ENCODE assay signal across 14 cellular contexts in the genomic region with DNA sequence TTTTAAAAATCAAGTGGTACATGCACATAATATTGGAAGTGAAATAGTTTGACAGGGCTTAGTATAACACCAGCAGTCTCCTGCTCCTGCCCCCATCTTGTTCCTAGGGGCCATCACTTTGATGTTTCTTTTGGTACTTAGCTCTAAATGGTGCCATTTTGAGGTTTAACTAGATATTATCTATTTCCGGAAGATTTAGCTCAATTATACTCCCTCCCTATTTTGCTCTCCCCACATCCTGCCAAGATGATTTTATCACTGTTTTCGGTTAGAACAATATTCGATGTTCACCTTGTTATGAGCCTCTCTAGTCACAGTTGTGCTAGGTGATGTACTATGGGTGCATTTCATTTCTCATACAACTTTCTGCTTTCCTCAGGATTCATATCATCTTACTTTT. TPM values are rescaled to one million over a fixed set of nuclear protein-coding genes. Genes with fewer than 3 reads are reported as not detected.
DNase-seq lines count a peak whose midpoint lies in the region; ATAC-seq and TF ChIP-seq lines count a peak whose summit lies in the region.
"Had no signal": no experiment of that assay in that cellular context is flagged by ENCODE, and none has a peak within 500 bp of the region (broad histone marks: within the 10 kb centered on the region; RNA-seq: fewer than 3 reads in every experiment).

No MANE protein-coding gene starts in this region.

- no peak overlapping the region for H2AFZ ChIP-seq in OCI-LY7 (ENCODE audit: low read length)

- H3K27ac ChIP-seq in A673 (ENCODE audit: low read depth, low read length, poor library complexity, severe bottlenecking) (no peak overlapping the region), OCI-LY7 (ENCODE audit: low read depth, low read length, poor library complexity, severe bottlenecking) (no peak overlapping the region), brain microvascular endothelial cell (no peak overlapping the region)
- H3K27ac ChIP-seq in CD8-positive, alpha-beta memory T cell (ENCODE audit: low read depth, low read length), result peak overlapping the region; percentile 40
- H3K27ac ChIP-seq: epithelial cell of prostate had no signal

- H3K4me2 ChIP-seq in OCI-LY7 (ENCODE audit: low read length), result no peak overlapping the region

- ATAC-seq in left colon, result peak; percentile 24
- ATAC-seq in GM21619 (IDR thresholded peaks at IDR 0.05; ENCODE audit: unreplicated experiment), result no peak
- ATAC-seq in HG03571 (IDR thresholded peaks at IDR 0.05; ENCODE audit: unreplicated experiment), result no peak
- ATAC-seq: WTC11 had no signal

- H3K27me3 ChIP-seq in A673 (replicated peaks; ENCODE audit: insufficient read depth, low read depth, low read length, poor library complexity), result no peaks in the 10 kb centered on the region
- no peaks in the 10 kb centered on the region for H3K27me3 ChIP-seq in CD8-positive, alpha-beta memory T cell (ENCODE audit: insufficient read depth, low read length, poor library complexity, severe bottlenecking)
- H3K27me3 ChIP-seq in brain microvascular endothelial cell (replicated peaks), result no peaks in the 10 kb centered on the region

- H3K4me1 Mint-ChIP-seq in CD8-positive, alpha-beta memory T cell, result peaks cover 77 to 95% (median 90%) of the 10 kb centered on the region in 3 donors
- H3K4me1 Mint-ChIP-seq in activated CD4-positive, alpha-beta memory T cell treated with anti-CD3 and anti-CD28 coated beads, Interleukin-2, amount 10 ng/mL, durations not matched to agents 7 days and 5 days, result peaks cover 74% of the 10 kb centered on the region
- H3K4me1 Mint-ChIP-seq: mesothelial cell of epicardium had no signal

- H3K79me2 ChIP-seq in OCI-LY7 (ENCODE audit: insufficient read depth, low read depth, low read length), result no peaks in the 10 kb centered on the region

- peak overlapping the region; percentile 15 to 87 (median 81) for H3K4me3 Mint-ChIP-seq in CD8-positive, alpha-beta memory T cell
- peak overlapping the region; percentile 64 for H3K4me3 Mint-ChIP-seq in activated CD4-positive, alpha-beta memory T cell treated with anti-CD3 and anti-CD28 coated beads, Interleukin-2, amount 10 ng/mL, durations not matched to agents 7 days and 5 days
- H3K4me3 Mint-ChIP-seq: H9, mesothelial cell of epicardium, WTC11 had no signal

- H3K36me3 ChIP-seq in A673 (ENCODE audit: insufficient read depth, low read length, poor library complexity, severe bottlenecking) (no peaks in the 10 kb centered on the region), OCI-LY7 (ENCODE audit: insufficient read depth, low read length) (no peaks in the 10 kb centered on the region), brain microvascular endothelial cell (replicated peaks) (no peaks in the 10 kb centered on the region)
- no peaks in the 10 kb centered on the region for H3K36me3 ChIP-seq in CD8-positive, alpha-beta memory T cell (ENCODE audit: insufficient read depth, low read length)

- no peaks in the 10 kb centered on the region for H3K27me3 Mint-ChIP-seq in CD8-positive, alpha-beta memory T cell
- no peaks in the 10 kb centered on the region for H3K27me3 Mint-ChIP-seq in activated CD4-positive, alpha-beta memory T cell treated with anti-CD3 and anti-CD28 coated beads, Interleukin-2, amount 10 ng/mL, durations not matched to agents 7 days and 5 days

- no peaks in the 10 kb centered on the region for H4K20me1 ChIP-seq in OCI-LY7 (ENCODE audit: insufficient read depth, low read length)

- POLR2A ChIA-PET in A673 (lab: Charles Lee; ENCODE audit: low non-redundant PET), result no interaction called here
- POLR2A ChIA-PET in CD8-positive, alpha-beta memory T cell (lab: Charles Lee), result interaction anchor here (0.6 to 3.1 kb wide), 18 partner anchors 17 to 595 kb away, joined by 3 to 68 read pairs (median 5); partner anchors contain the start of genes PEX12, SLFN12L, SLFN5 and TAF15
- POLR2A ChIA-PET in activated CD4-positive, alpha-beta memory T cell treated with anti-CD3 and anti-CD28 coated beads, Interleukin-2, amount 10 ng/mL, durations not matched to agents 7 days and 5 days (lab: Charles Lee), result interaction anchor here (0.7 to 6.4 kb wide), 48 partner anchors 8 to 595 kb away, joined by 3 to 498 read pairs (median 6); partner anchors contain the start of genes AP2B1, LIG3, NLE1 and PEX12
- POLR2A ChIA-PET in OCI-LY7 (lab: Charles Lee), result no interaction called here

- no peaks in the 10 kb centered on the region for H3K4me1 ChIP-seq in A673 (ENCODE audit: insufficient read depth, low read length, poor library complexity, severe bottlenecking)
- H3K4me1 ChIP-seq in CD8-positive, alpha-beta memory T cell (ENCODE audit: insufficient read depth, low read length), result peaks cover 92% of the 10 kb centered on the region
- no peaks in the 10 kb centered on the region for H3K4me1 ChIP-seq in OCI-LY7 (ENCODE audit: insufficient read depth, low read length, poor library complexity, severe bottlenecking)

- no peaks in the 10 kb centered on the region for H3K9me3 ChIP-seq in A673 (ENCODE audit: low read depth, low read length, poor library complexity, severe bottlenecking)
- no peaks in the 10 kb centered on the region for H3K9me3 ChIP-seq in CD8-positive, alpha-beta memory T cell (ENCODE audit: low read length)
- H3K9me3 ChIP-seq in OCI-LY7 (ENCODE audit: low read length), result no peaks in the 10 kb centered on the region

- peaks cover 0 to 8% (median 0%) of the 10 kb centered on the region in 3 donors for H3K36me3 Mint-ChIP-seq in CD8-positive, alpha-beta memory T cell
- H3K36me3 Mint-ChIP-seq in activated CD4-positive, alpha-beta memory T cell treated with anti-CD3 and anti-CD28 coated beads, Interleukin-2, amount 10 ng/mL, durations not matched to agents 7 days and 5 days (ENCODE audit: low read depth), result peaks cover 28% of the 10 kb centered on the region
- H3K36me3 Mint-ChIP-seq: mesothelial cell of epicardium, WTC11 had no signal

- intact Hi-C loops in A673 (cut with micrococcal nuclease; ENCODE audit: unreplicated experiment), result no loop called here
- intact Hi-C loops in left colon (cut with DNase I, micrococcal nuclease), result no loop called here
- intact Hi-C loops in OCI-LY7 (cut with micrococcal nuclease; ENCODE audit: unreplicated experiment), result no loop called here

- TF ChIP-seq CTCF in A673 (conservative IDR thresholded peaks at IDR 0.05; ENCODE audit: low read depth, low read length), result no peak
- TF ChIP-seq CTCF in OCI-LY7 (conservative IDR thresholded peaks at IDR 0.05; ENCODE audit: low read length), result no peak
- no peak for TF ChIP-seq CTCF in brain microvascular endothelial cell (IDR thresholded peaks at IDR 0.05; ENCODE audit: low read depth, low read length, missing control alignments)

- H3K27ac Mint-ChIP-seq in CD8-positive, alpha-beta memory T cell, result peak overlapping the region; percentile 41 to 99 (median 94)
- peak overlapping the region; percentile 98 for H3K27ac Mint-ChIP-seq in activated CD4-positive, alpha-beta memory T cell treated with anti-CD3 and anti-CD28 coated beads, Interleukin-2, amount 10 ng/mL, durations not matched to agents 7 days and 5 days
- H3K27ac Mint-ChIP-seq: H9, mesothelial cell of epicardium, WTC11 had no signal

- H3K4me3 ChIP-seq in A673 (ENCODE audit: low read depth, low read length, poor library complexity, severe bottlenecking), result no peak overlapping the region
- H3K4me3 ChIP-seq in CD8-positive, alpha-beta memory T cell (ENCODE audit: low read length), result peak overlapping the region; percentile 61
- H3K4me3 ChIP-seq in OCI-LY7 (ENCODE audit: low read depth, low read length, poor library complexity, severe bottlenecking), result no peak overlapping the region
- no peak overlapping the region for H3K4me3 ChIP-seq in brain microvascular endothelial cell (ENCODE audit: low read depth, low read length)

- H3K9me2 ChIP-seq in OCI-LY7 (ENCODE audit: insufficient read depth, low read length), result no peaks in the 10 kb centered on the region

- BruUV-seq in A673 (replicated peaks; lab: Mats Ljungman, UMichigan), result no TSS peak
- BruUV-seq in OCI-LY7 (replicated peaks; lab: Mats Ljungman, UMichigan), result no TSS peak

- CTCF ChIA-PET in A673 (lab: Charles Lee) (no interaction called here), OCI-LY7 (lab: Charles Lee; ENCODE audit: unreplicated experiment) (no interaction called here)
- CTCF ChIA-PET in CD8-positive, alpha-beta memory T cell (lab: Charles Lee), result interaction anchor here (0.7 to 3.8 kb wide), 12 partner anchors 10 to 325 kb away, joined by 3 to 27 read pairs (median 6); partner anchors contain the start of gene SLFN5
- CTCF ChIA-PET in activated CD4-positive, alpha-beta memory T cell treated with anti-CD3 and anti-CD28 coated beads, Interleukin-2, amount 10 ng/mL, durations not matched to agents 7 days and 5 days (lab: Charles Lee), result interaction anchor here (0.6 to 4.1 kb wide), 10 partner anchors 24 to 550 kb away, joined by 3 to 48 read pairs (median 5); partner anchors contain the start of genes SLFN12L and SLFN5

- H3K9me3 Mint-ChIP-seq in CD8-positive, alpha-beta memory T cell, result peaks cover 0 to 2% (median 0%) of the 10 kb centered on the region in 5 donors
- H3K9me3 Mint-ChIP-seq in activated CD4-positive, alpha-beta memory T cell treated with anti-CD3 and anti-CD28 coated beads, Interleukin-2, amount 10 ng/mL, durations not matched to agents 7 days and 5 days, result peaks cover 20% of the 10 kb centered on the region
- H3K9me3 Mint-ChIP-seq: H9, mesothelial cell of epicardium, WTC11 had no signal

- in situ Hi-C loops in brain microvascular endothelial cell (cut with HindIII; ENCODE audit: low pct_ligation_motif_present, low sequenced_read_pairs), result no loop called here

- DNase-seq in A673 (ENCODE audit: low spot score) (peak; percentile 22), left colon (no peak), OCI-LY7 (ENCODE audit: low spot score) (no peak), brain microvascular endothelial cell (no peak)
- peak; percentile 9 to 89 (median 67) for DNase-seq in CD8-positive, alpha-beta memory T cell
- peak; percentile 47 for DNase-seq in activated CD4-positive, alpha-beta memory T cell treated with anti-CD3 and anti-CD28 coated beads, Interleukin-2, amount 10 ng/mL, durations not matched to agents 7 days and 5 days
- DNase-seq: H9, NCI-H2081 treated with DMSO at 0.1 percent for 48 hours had no signal

RNA-seq across cellular contexts. Expression of gene SLC35G3, which starts 20.0 kb away (rescaled TPM):
- total RNA-seq in A673 (2021) (not detected in 2 replicates), left colon (not detected), OCI-LY7 (2022) (not detected in 2 replicates)
- not detected for total RNA-seq in CD8-positive, alpha-beta memory T cell
- polyA plus RNA-seq in CD8-positive, alpha-beta memory T cell, result not detected
- not detected for total RNA-seq in activated CD4-positive, alpha-beta memory T cell treated with anti-CD3 and anti-CD28 coated beads, Interleukin-2, amount 10 ng/mL, durations not matched to agents 7 days and 5 days
- not detected in 2 replicates for total RNA-seq in OCI-LY7 (2014; rRNA removed; shearing (Covaris generic))
- total RNA-seq: H9, mesothelial cell of epicardium, renal cortical epithelial cell, WTC11 had no signal

RNA-seq across cellular contexts. Expression of gene SLFN5, which starts 28.7 kb away (rescaled TPM):
- total RNA-seq in A673 (2021) (5.2 and 5.3 TPM in 2 replicates), left colon (10 to 100 TPM in 1 of 2 donors, 1 to 10 TPM in 1; 7.7 to 12.8 TPM), OCI-LY7 (2022) (1.1 and 1.3 TPM in 2 replicates)
- total RNA-seq in CD8-positive, alpha-beta memory T cell, result 10 to 100 TPM; 28.6 to 30.2 TPM
- 158 TPM for polyA plus RNA-seq in CD8-positive, alpha-beta memory T cell
- 100 to 1,000 TPM; 231 to 240 TPM for total RNA-seq in activated CD4-positive, alpha-beta memory T cell treated with anti-CD3 and anti-CD28 coated beads, Interleukin-2, amount 10 ng/mL, durations not matched to agents 7 days and 5 days
- 0.10 and 0.38 TPM in 2 replicates for total RNA-seq in OCI-LY7 (2014; rRNA removed; shearing (Covaris generic))

Comparison
In these comparisons a context has a peak if more than half of its experiments do, and no peak if none do; other contexts are left out.
1. DNase-seq: peak in A673 (single experiment), CD8-positive, alpha-beta memory T cell (5 of 5) and activated CD4-positive, alpha-beta memory T cell treated with anti-CD3 and anti-CD28 coated beads, Interleukin-2, amount 10 ng/mL, durations not matched to agents 7 days and 5 days (single experiment); none in left colon (0 of 2), OCI-LY7 (single experiment) and brain microvascular endothelial cell (single experiment).
2. RNA of gene SLFN5, which starts 28.7 kb away (total RNA-seq): 231 to 240 TPM in activated CD4-positive, alpha-beta memory T cell treated with anti-CD3 and anti-CD28 coated beads, Interleukin-2, amount 10 ng/mL, durations not matched to agents 7 days and 5 days; 28.6 to 30.2 TPM in CD8-positive, alpha-beta memory T cell, 7.7 to 12.8 TPM in left colon, 5.2 to 5.3 TPM in A673 and 0.10 to 1.3 TPM in OCI-LY7; every median in the first group is over 4 times any median in the second.
3. CTCF ChIA-PET loops: an anchor here in CD8-positive, alpha-beta memory T cell (0.7 to 3.8 kb wide) and activated CD4-positive, alpha-beta memory T cell treated with anti-CD3 and anti-CD28 coated beads, Interleukin-2, amount 10 ng/mL, durations not matched to agents 7 days and 5 days (0.6 to 4.1 kb wide); none called in A673 and OCI-LY7.
4. POLR2A ChIA-PET loops: an anchor here in CD8-positive, alpha-beta memory T cell (0.6 to 3.1 kb wide) and activated CD4-positive, alpha-beta memory T cell treated with anti-CD3 and anti-CD28 coated beads, Interleukin-2, amount 10 ng/mL, durations not matched to agents 7 days and 5 days (0.7 to 6.4 kb wide); none called in A673 and OCI-LY7.